In genomic region chr4:7530932-7531639, GRCh38 we compare ENCODE assay signal across 20 cellular contexts.
"Had no signal": no experiment of that assay in that cellular context is flagged by ENCODE, and none has a peak within 500 bp of the region (broad histone marks: within the 10 kb centered on the region; RNA-seq: fewer than 3 reads in every experiment).

No MANE protein-coding gene starts in this region.

- H3K4me1 ChIP-seq: esophagus squamous epithelium, heart left ventricle, left lung, lower lobe of right lung, parathyroid adenoma, psoas muscle, sigmoid colon, suprapubic skin, thyroid gland, upper lobe of left lung, uterus had no signal

- H3K27ac ChIP-seq: epithelial cell of prostate, esophagus squamous epithelium, heart left ventricle, left lung, lower lobe of right lung, parathyroid adenoma, psoas muscle, sigmoid colon, skin epidermis, suprapubic skin, thyroid gland, upper lobe of left lung, uterus had no signal

- DNase-seq: effector memory CD8-positive, alpha-beta T cell; esophagus squamous epithelium; foreskin fibroblast; heart left ventricle; hippocampal formation; kidney glomerular epithelial cell; lower lobe of right lung; naive B cell; sigmoid colon; stimulated activated CD4-positive, alpha-beta T cell treated with anti-CD3 and anti-CD28 coated beads, Interleukin-12 subunit alpha, Interleukin-12 subunit beta, amount 100 ng/mL, for 4 hours; stimulated activated naive CD4-positive, alpha-beta T cell; thyroid gland; uterus had no signal

- H2AFZ ChIP-seq: parathyroid adenoma had no signal

- H3K4me3 ChIP-seq: esophagus squamous epithelium, heart left ventricle, left lung, lower lobe of right lung, psoas muscle, sigmoid colon, skin epidermis, suprapubic skin, thyroid gland, upper lobe of left lung, uterus had no signal

- H3K9ac ChIP-seq: parathyroid adenoma had no signal

- H3K27me3 ChIP-seq: sigmoid colon, thyroid gland, upper lobe of left lung, uterus had no signal

- H3K36me3 ChIP-seq: esophagus squamous epithelium, heart left ventricle, left lung, lower lobe of right lung, sigmoid colon, suprapubic skin, thyroid gland, upper lobe of left lung, uterus had no signal

- H3K9me3 ChIP-seq: esophagus squamous epithelium, lower lobe of right lung, psoas muscle, sigmoid colon, suprapubic skin, thyroid gland, uterus had no signal
